In genomic region chr7:33109758-33110238, GRCh38 we compare ENCODE assay signal across 9 cellular contexts. TPM values are rescaled to one million over a fixed set of nuclear protein-coding genes. Genes with fewer than 3 reads are reported as not detected.
DNase-seq lines count a peak whose midpoint lies in the region; ATAC-seq, FAIRE-seq and TF ChIP-seq lines count a peak whose summit lies in the region.
"Had no signal": no experiment of that assay in that cellular context is flagged by ENCODE, and none has a peak within 500 bp of the region (broad histone marks: within the 10 kb centered on the region; RNA-seq: fewer than 3 reads in every experiment).

No MANE protein-coding gene starts in this region.

- H3K27me3 Mint-ChIP-seq in activated naive CD4-positive, alpha-beta T cell treated with anti-CD3 and anti-CD28 coated beads, Interleukin-2, amount 10 ng/mL, durations not matched to agents 7 days and 5 days = peaks cover 39% of the 10 kb centered on the region
- peaks cover 20% of the 10 kb centered on the region for H3K27me3 Mint-ChIP-seq in endodermal cell (ENCODE audit: insufficient read depth)

- no peak for TF ChIP-seq RAD21 in neural cell (conservative IDR thresholded peaks at IDR 0.05)

- H3K36me3 Mint-ChIP-seq in activated naive CD4-positive, alpha-beta T cell treated with anti-CD3 and anti-CD28 coated beads, Interleukin-2, amount 10 ng/mL, durations not matched to agents 7 days and 5 days = no peaks in the 10 kb centered on the region
- H3K36me3 Mint-ChIP-seq in endodermal cell (ENCODE audit: low read depth) = no peaks in the 10 kb centered on the region

- peaks cover 36% of the 10 kb centered on the region for H3K4me1 Mint-ChIP-seq in activated naive CD4-positive, alpha-beta T cell treated with anti-CD3 and anti-CD28 coated beads, Interleukin-2, amount 10 ng/mL, durations not matched to agents 7 days and 5 days
- peaks cover 26% of the 10 kb centered on the region for H3K4me1 Mint-ChIP-seq in endodermal cell

- H3K9me3 ChIP-seq in endodermal cell (ENCODE audit: control insufficient read depth, low read length) (no peaks in the 10 kb centered on the region), neural cell (ENCODE audit: low read length) (no peaks in the 10 kb centered on the region)

- H3K36me3 ChIP-seq in endodermal cell (ENCODE audit: control insufficient read depth, insufficient read depth, low read length) (peaks cover 1% of the 10 kb centered on the region), neural cell (ENCODE audit: insufficient read depth, low read length) (no peaks in the 10 kb centered on the region)

- CTCF ChIA-PET in activated naive CD4-positive, alpha-beta T cell treated with anti-CD3 and anti-CD28 coated beads, Interleukin-2, amount 10 ng/mL, durations not matched to agents 7 days and 5 days (lab: Charles Lee) = interaction anchor here (0.6 to 4.3 kb wide), 8 partner anchors 16 to 659 kb away, joined by 3 to 46 read pairs (median 4); partner anchors contain the start of gene NT5C3A

- no peak for DNase-seq in activated naive CD4-positive, alpha-beta T cell treated with anti-CD3 and anti-CD28 coated beads, Interleukin-2, amount 10 ng/mL, durations not matched to agents 7 days and 5 days
- DNase-seq in activated naive CD4-positive, alpha-beta T cell (lab: John Stamatoyannopoulos, UW) = no peak
- DNase-seq in RCC 7860 (ENCODE audit: low spot score) = peak; percentile 38
- DNase-seq in endodermal cell = no peak
- no peak for DNase-seq in hippocampal formation (lab: John Stamatoyannopoulos, UW)
- no peak for DNase-seq in ureter (ENCODE audit: low spot score)

- no peak overlapping the region for H3K27ac Mint-ChIP-seq in activated naive CD4-positive, alpha-beta T cell treated with anti-CD3 and anti-CD28 coated beads, Interleukin-2, amount 10 ng/mL, durations not matched to agents 7 days and 5 days
- H3K27ac Mint-ChIP-seq in endodermal cell = no peak overlapping the region

- H3K79me2 ChIP-seq in neural cell (replicated peaks; ENCODE audit: insufficient read depth, low read length) = peaks cover 38% of the 10 kb centered on the region

- FAIRE-seq in RCC 7860 (lab: Jason Lieb, UNC) = no peak
- FAIRE-seq: GM18507 had no signal

- no peak for TF ChIP-seq EP300 in neural cell (conservative IDR thresholded peaks at IDR 0.05; ENCODE audit: poor library complexity, severe bottlenecking)

- WGBS in endodermal cell (ENCODE audit: insufficient coverage in 1 of 2, insufficient read length in 1 of 2), 2 experiments = 53% methylated on average over 9 to 11 of the region's 11 CpGs

- TF ChIP-seq CTCF in endodermal cell (conservative IDR thresholded peaks at IDR 0.05) = no peak
- peak; percentile 13 for TF ChIP-seq CTCF in neural cell (IDR thresholded peaks at IDR 0.05; ENCODE audit: poor library complexity, severe bottlenecking)

- H3K27ac ChIP-seq in endodermal cell (ENCODE audit: low read depth, low read length) (no peak overlapping the region), neural cell (ENCODE audit: low read length) (no peak overlapping the region)

- peak overlapping the region; percentile 58 for H2AFZ ChIP-seq in neural cell (ENCODE audit: low read depth, low read length)

- H4K20me1 ChIP-seq in neural cell (ENCODE audit: insufficient read depth) = no peaks in the 10 kb centered on the region

- H3K4me3 ChIP-seq in endodermal cell (ENCODE audit: low read length) (peak overlapping the region; percentile 77), neural cell (ENCODE audit: low read length) (peak overlapping the region; percentile 82)

- H3K4me1 ChIP-seq in endodermal cell (ENCODE audit: control insufficient read depth, insufficient read depth, low read length) = peaks cover 7% of the 10 kb centered on the region

- peak overlapping the region; percentile 65 for H3K4me3 Mint-ChIP-seq in activated naive CD4-positive, alpha-beta T cell treated with anti-CD3 and anti-CD28 coated beads, Interleukin-2, amount 10 ng/mL, durations not matched to agents 7 days and 5 days
- H3K4me3 Mint-ChIP-seq in endodermal cell = peak overlapping the region; percentile 76

- ATAC-seq in GM21723 (IDR thresholded peaks at IDR 0.05; ENCODE audit: unreplicated experiment) = no peak

- no peaks in the 10 kb centered on the region for H3K9me2 ChIP-seq in neural cell (ENCODE audit: insufficient read depth, low read length)

- H3K9ac ChIP-seq in endodermal cell (ENCODE audit: extremely low read depth, low read length, poor library complexity, severe bottlenecking) (peak overlapping the region; percentile 25), neural cell (ENCODE audit: low read length) (peak overlapping the region; percentile 58)

- H3K9me3 Mint-ChIP-seq in activated naive CD4-positive, alpha-beta T cell treated with anti-CD3 and anti-CD28 coated beads, Interleukin-2, amount 10 ng/mL, durations not matched to agents 7 days and 5 days = no peaks in the 10 kb centered on the region
- H3K9me3 Mint-ChIP-seq in endodermal cell = no peaks in the 10 kb centered on the region

- H3F3A ChIP-seq in neural cell (ENCODE audit: insufficient read depth, low read length, poor library complexity, severe bottlenecking) = no peaks in the 10 kb centered on the region

- no peak overlapping the region for H3K4me2 ChIP-seq in neural cell (ENCODE audit: low read length)

- H3K27me3 ChIP-seq in endodermal cell (ENCODE audit: control insufficient read depth, insufficient read depth, low read length, poor library complexity, severe bottlenecking) (no peaks in the 10 kb centered on the region), neural cell (ENCODE audit: insufficient read depth, low read depth, low read length) (no peaks in the 10 kb centered on the region)

TF ChIP-seq in neural cell, 6 proteins besides CTCF, POLR2A, EP300 and RAD21:
- TF ChIP-seq REST (IDR thresholded peaks at IDR 0.05; ENCODE audit: borderline replicate concordance) (no peak), TAF1 (IDR thresholded peaks at IDR 0.05; ENCODE audit: low read depth) (no peak), EZH2 (IDR thresholded peaks at IDR 0.05; ENCODE audit: borderline replicate concordance, insufficient read depth, low read length, poor library complexity, severe bottlenecking) (no peak), SMC3 (conservative IDR thresholded peaks at IDR 0.05; ENCODE audit: poor library complexity) (no peak), MXI1 (conservative IDR thresholded peaks at IDR 0.05; ENCODE audit: poor library complexity, severe bottlenecking) (no peak), POLR2AphosphoS5 (IDR thresholded peaks at IDR 0.05) (no peak)

RNA-seq across cellular contexts. Expression of gene RP9, which starts 0.6 kb away (rescaled TPM):
- total RNA-seq in endodermal cell (10 to 100 TPM; 15.0 to 18.0 TPM), ureter (14.3 TPM)
- 21.7 TPM for polyA plus RNA-seq in endodermal cell (2013, experiment 1 of 2)
- 26.9 TPM for polyA plus RNA-seq in endodermal cell (2013, experiment 2 of 2)
- 19.7 and 36.9 TPM in 2 replicates for polyA plus RNA-seq in neural cell
- polyA minus RNA-seq in neural cell = 10.1 and 10.5 TPM in 2 replicates

RNA-seq across cellular contexts. Expression of gene BBS9, which starts 19.6 kb away (rescaled TPM):
- total RNA-seq in endodermal cell = 10 to 100 TPM; 20.7 to 21.6 TPM
- 15.9 TPM for polyA plus RNA-seq in endodermal cell (2013, experiment 1 of 2)
- polyA plus RNA-seq in endodermal cell (2013, experiment 2 of 2) = 13.7 TPM
- polyA plus RNA-seq in neural cell = 8.4 and 9.8 TPM in 2 replicates
- polyA minus RNA-seq in neural cell = 56.7 and 57.3 TPM in 2 replicates
- total RNA-seq in ureter = 22.7 TPM

RNA-seq across cellular contexts. Expression of gene NT5C3A, which starts 47.2 kb away (rescaled TPM):
- total RNA-seq in endodermal cell = 10 to 100 TPM; 17.5 to 22.1 TPM
- polyA plus RNA-seq in endodermal cell (2013, experiment 1 of 2) = 29.1 TPM
- 26.7 TPM for polyA plus RNA-seq in endodermal cell (2013, experiment 2 of 2)
- 92.8 and 99.2 TPM in 2 replicates for polyA plus RNA-seq in neural cell
- polyA minus RNA-seq in neural cell = 58.2 and 63.3 TPM in 2 replicates
- 38.9 TPM for total RNA-seq in ureter
